Comparison of ENCODE assay signal across 19 cellular contexts in the genomic region with DNA sequence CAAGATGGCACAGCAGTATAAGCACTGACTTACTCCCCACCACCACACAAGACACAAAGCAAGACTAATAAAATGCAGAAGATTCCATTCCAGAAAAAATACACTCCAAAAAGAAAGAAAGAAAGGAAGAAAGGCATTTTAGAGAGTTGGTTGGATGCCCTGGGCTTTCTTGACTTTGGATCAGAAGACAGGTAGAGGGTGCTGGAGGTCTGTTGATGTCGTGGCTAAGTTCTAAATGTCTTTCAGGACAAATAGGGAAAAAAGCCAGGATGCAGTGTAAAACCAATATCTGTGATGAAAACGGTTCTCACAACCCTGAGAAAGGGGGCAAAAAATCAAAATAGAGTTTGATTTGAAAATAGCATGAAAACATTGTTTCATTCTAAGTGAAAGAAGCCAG.
DNase-seq lines count a peak whose midpoint lies in the region; ATAC-seq and TF ChIP-seq lines count a peak whose summit lies in the region.
"Had no signal": no experiment of that assay in that cellular context is flagged by ENCODE, and none has a peak within 500 bp of the region (broad histone marks: within the 10 kb centered on the region; RNA-seq: fewer than 3 reads in every experiment).

No MANE protein-coding gene starts in this region.

- H3K4me3 ChIP-seq in PC-3 (ENCODE audit: low read length) (no peak overlapping the region), hepatocyte (no peak overlapping the region), prostate gland (no peak overlapping the region), mammary epithelial cell (replicated peaks in 1 of 3; ENCODE audit: insufficient read depth in 1 of 3, low read depth in 2 of 3, low read length in 3 of 3) (no peak overlapping the region)
- H3K4me3 ChIP-seq: BLaER1, K562, SK-N-MC had no signal

- H3K4me1 Mint-ChIP-seq in progenitor cell of endocrine pancreas (ENCODE audit: low read depth), result no peaks in the 10 kb centered on the region
- H3K4me1 Mint-ChIP-seq: CD4-positive, CD25-positive, alpha-beta regulatory T cell had no signal

- DNase-seq in NCI-H748 (lab: John Stamatoyannopoulos, UW; ENCODE audit: unreplicated experiment) (peak; percentile 34), NCI-H748 treated with DMSO at 0.1 percent for 48 hours (lab: John Stamatoyannopoulos, UW) (no peak), PC-3 (peak; percentile 45), hepatocyte (ENCODE audit: low spot score) (no peak), progenitor cell of endocrine pancreas (ENCODE audit: low spot score, unreplicated experiment) (no peak), foreskin keratinocyte (no peak), prostate gland (ENCODE audit: low spot score) (no peak), mammary epithelial cell (no peak)
- DNase-seq: CD4-positive, CD25-positive, alpha-beta regulatory T cell; DMS153; Kasumi-1; NCI-H187; NCI-H2081 treated with DMSO at 0.1 percent for 48 hours; NCI-H524; SIG-M5 had no signal

- no peaks in the 10 kb centered on the region for H3K9me3 ChIP-seq in PC-3 (ENCODE audit: low read length)
- H3K9me3 ChIP-seq in hepatocyte (ENCODE audit: low read depth), result no peaks in the 10 kb centered on the region
- H3K9me3 ChIP-seq in prostate gland, result no peaks in the 10 kb centered on the region
- H3K9me3 ChIP-seq in mammary epithelial cell (replicated peaks; ENCODE audit: insufficient read depth, low read length), result peaks cover 4% of the 10 kb centered on the region
- H3K9me3 ChIP-seq: BLaER1 had no signal

- no peaks in the 10 kb centered on the region for H3K27me3 ChIP-seq in PC-3 (ENCODE audit: low read length)
- no peaks in the 10 kb centered on the region for H3K27me3 ChIP-seq in hepatocyte
- no peaks in the 10 kb centered on the region for H3K27me3 ChIP-seq in foreskin keratinocyte
- H3K27me3 ChIP-seq in prostate gland (replicated peaks; ENCODE audit: insufficient read depth), result no peaks in the 10 kb centered on the region
- H3K27me3 ChIP-seq in mammary epithelial cell (ENCODE audit: insufficient read depth, low read length), result no peaks in the 10 kb centered on the region
- H3K27me3 ChIP-seq: BLaER1 had no signal

- H3K27ac ChIP-seq in PC-3 (ENCODE audit: low read length) (no peak overlapping the region), hepatocyte (no peak overlapping the region), foreskin keratinocyte (no peak overlapping the region), prostate gland (no peak overlapping the region), mammary epithelial cell (ENCODE audit: insufficient read depth, low read depth, low read length) (no peak overlapping the region)
- H3K27ac ChIP-seq: BLaER1, SK-N-MC had no signal

- H3F3A ChIP-seq in PC-3 (ENCODE audit: low read length, unreplicated experiment), result no peaks in the 10 kb centered on the region

- in situ Hi-C loops in mammary epithelial cell (cut with MboI; ENCODE audit: low sequenced_read_pairs in 2 of 2), result no loop called here

- H3K36me3 Mint-ChIP-seq in progenitor cell of endocrine pancreas (ENCODE audit: insufficient read depth), result no peaks in the 10 kb centered on the region
- H3K36me3 Mint-ChIP-seq: CD4-positive, CD25-positive, alpha-beta regulatory T cell had no signal

- peak; percentile 40; the same call in 1 of the 2 replicates for ATAC-seq in PC-3
- ATAC-seq in foreskin keratinocyte, result no peak
- ATAC-seq: HepG2, K562 had no signal

- H3K4me2 ChIP-seq in PC-3 (ENCODE audit: low read length), result no peak overlapping the region
- no peak overlapping the region for H3K4me2 ChIP-seq in hepatocyte
- no peak overlapping the region for H3K4me2 ChIP-seq in mammary epithelial cell (ENCODE audit: insufficient read depth, low read depth, low read length)
- H3K4me2 ChIP-seq: BLaER1 had no signal

- H3K4me1 ChIP-seq in PC-3 (ENCODE audit: insufficient read depth, low read length) (peaks cover 9% of the 10 kb centered on the region), hepatocyte (ENCODE audit: insufficient read depth) (no peaks in the 10 kb centered on the region), foreskin keratinocyte (no peaks in the 10 kb centered on the region), prostate gland (replicated peaks) (no peaks in the 10 kb centered on the region), mammary epithelial cell (ENCODE audit: insufficient read depth, low read length) (no peaks in the 10 kb centered on the region)
- H3K4me1 ChIP-seq: BLaER1 had no signal

- H3K27me3 Mint-ChIP-seq in progenitor cell of endocrine pancreas, result no peaks in the 10 kb centered on the region
- H3K27me3 Mint-ChIP-seq: CD4-positive, CD25-positive, alpha-beta regulatory T cell had no signal

- no peaks in the 10 kb centered on the region for H3K79me2 ChIP-seq in PC-3 (ENCODE audit: low read length)
- H3K79me2 ChIP-seq in hepatocyte, result no peaks in the 10 kb centered on the region
- no peaks in the 10 kb centered on the region for H3K79me2 ChIP-seq in mammary epithelial cell (ENCODE audit: insufficient read depth, low read length)

- TF ChIP-seq CTCF in PC-3 (conservative IDR thresholded peaks at IDR 0.05; ENCODE audit: low read depth, low read length) (peak; percentile 55), hepatocyte (IDR thresholded peaks at IDR 0.05; ENCODE audit: poor library complexity) (peak; percentile 22), progenitor cell of endocrine pancreas (IDR thresholded peaks at IDR 0.05; ENCODE audit: unreplicated experiment) (peak; percentile 22), foreskin keratinocyte (conservative IDR thresholded peaks at IDR 0.05) (no peak), prostate gland (IDR thresholded peaks at IDR 0.05) (no peak), mammary epithelial cell (conservative IDR thresholded peaks at IDR 0.05 in 1 of 2, IDR thresholded peaks at IDR 0.05 in 1 of 2; ENCODE audit: extremely low read depth in 1 of 2, insufficient read depth in 1 of 2, low read depth in 1 of 2, low read length in 2 of 2) (peak in 1 of 2 donors; percentile 3)

- 27% methylated on average over 2 of the region's 2 CpGs for WGBS in hepatocyte (ENCODE audit: low lambda C conversion rate, missing lambda C conversion rate)
- 27% methylated on average over 2 of the region's 2 CpGs for WGBS in prostate gland
- 6% methylated on average over 2 of the region's 2 CpGs for WGBS in mammary epithelial cell (ENCODE audit: low coverage, missing lambda C conversion rate)

- TF ChIP-seq POLR2A in prostate gland (IDR thresholded peaks at IDR 0.05), result no peak

- H4K20me1 ChIP-seq in PC-3 (ENCODE audit: low read length), result no peaks in the 10 kb centered on the region
- H4K20me1 ChIP-seq in hepatocyte (ENCODE audit: insufficient read depth, poor library complexity, severe bottlenecking), result no peaks in the 10 kb centered on the region
- no peaks in the 10 kb centered on the region for H4K20me1 ChIP-seq in mammary epithelial cell (ENCODE audit: insufficient read depth, low read length)
- H4K20me1 ChIP-seq: BLaER1 had no signal

- no peak overlapping the region for H3K9ac ChIP-seq in PC-3 (ENCODE audit: low read length)
- no peak overlapping the region for H3K9ac ChIP-seq in mammary epithelial cell (ENCODE audit: insufficient read depth, low read length)
- H3K9ac ChIP-seq: BLaER1 had no signal

- CTCF ChIA-PET in PC-3 (lab: Charles Lee), result no interaction called here
- CTCF ChIA-PET in mammary epithelial cell (lab: Charles Lee; ENCODE audit: low non-redundant PET), result no interaction called here

- H3K27ac Mint-ChIP-seq in progenitor cell of endocrine pancreas, result no peak overlapping the region
- H3K27ac Mint-ChIP-seq: CD4-positive, CD25-positive, alpha-beta regulatory T cell had no signal

- H2AFZ ChIP-seq in PC-3 (ENCODE audit: low read length) (no peak overlapping the region), hepatocyte (no peak overlapping the region), mammary epithelial cell (ENCODE audit: low read depth, low read length) (no peak overlapping the region)

- intact Hi-C loops in PC-3 (cut with micrococcal nuclease), result loop anchor here (2.0 to 5.0 kb wide), 2 partner anchors 278 to 844 kb away; no protein-coding TSS in a partner anchor
- intact Hi-C loops in prostate gland (cut with DNase I), result no loop called here
- intact Hi-C loops in mammary epithelial cell (cut with micrococcal nuclease), result no loop called here

- H3K9me3 Mint-ChIP-seq in progenitor cell of endocrine pancreas (ENCODE audit: low read depth), result no peaks in the 10 kb centered on the region

- POLR2A ChIA-PET in PC-3 (lab: Charles Lee; ENCODE audit: unreplicated experiment), result no interaction called here

- no peak overlapping the region for H3K4me3 Mint-ChIP-seq in progenitor cell of endocrine pancreas (ENCODE audit: low read depth)
- H3K4me3 Mint-ChIP-seq: CD4-positive, CD25-positive, alpha-beta regulatory T cell had no signal

- dilution Hi-C loops in mammary epithelial cell (cut with HindIII; ENCODE audit: low sequenced_read_pairs), result no loop called here

- no peaks in the 10 kb centered on the region for H3K9me2 ChIP-seq in PC-3 (replicated peaks; ENCODE audit: low read length)
- H3K9me2 ChIP-seq in hepatocyte (replicated peaks; ENCODE audit: insufficient read depth), result no peaks in the 10 kb centered on the region

- BruUV-seq in PC-3 (replicated peaks; lab: Mats Ljungman, UMichigan) (no TSS peak), mammary epithelial cell (replicated peaks; lab: Mats Ljungman, UMichigan) (no TSS peak)

- H3K36me3 ChIP-seq in PC-3 (ENCODE audit: low read depth, low read length), result no peaks in the 10 kb centered on the region
- no peaks in the 10 kb centered on the region for H3K36me3 ChIP-seq in hepatocyte (replicated peaks; ENCODE audit: insufficient read depth, low read depth)
- H3K36me3 ChIP-seq in prostate gland, result no peaks in the 10 kb centered on the region
- H3K36me3 ChIP-seq in mammary epithelial cell (ENCODE audit: insufficient read depth, low read length), result no peaks in the 10 kb centered on the region
- H3K36me3 ChIP-seq: BLaER1 had no signal

Comparison
In these comparisons a context has a peak if more than half of its experiments do, and no peak if none do; other contexts are left out.
1. DNase-seq: peak in NCI-H748 (single experiment) and PC-3 (single experiment); none in NCI-H748 treated with DMSO at 0.1 percent for 48 hours (single experiment), hepatocyte (single experiment), progenitor cell of endocrine pancreas (single experiment), foreskin keratinocyte (0 of 2), prostate gland (single experiment) and mammary epithelial cell (single experiment).
2. CTCF ChIP-seq: peak in PC-3 (single experiment), hepatocyte (single experiment) and progenitor cell of endocrine pancreas (single experiment); none in foreskin keratinocyte (single experiment) and prostate gland (0 of 4).